19 cellular contexts compared by ENCODE assay signal in genomic region chr22:32352681-32353080, GRCh38. TPM values are rescaled to one million over a fixed set of nuclear protein-coding genes. Genes with fewer than 3 reads are reported as not detected.
DNase-seq lines count a peak whose midpoint lies in the region; ATAC-seq and TF ChIP-seq lines count a peak whose summit lies in the region.
"Had no signal": no experiment of that assay in that cellular context is flagged by ENCODE, and none has a peak within 500 bp of the region (broad histone marks: within the 10 kb centered on the region; RNA-seq: fewer than 3 reads in every experiment).

No MANE protein-coding gene starts in this region.

- no CpG with 5 or more reads among the region's 14 CpGs for WGBS in mesendoderm (ENCODE audit: extremely low coverage, insufficient coverage, low lambda C conversion rate)

- H2AK5ac ChIP-seq in mesendoderm (ENCODE audit: low read length): no peak overlapping the region

- no peak overlapping the region for H3K23ac ChIP-seq in mesendoderm (ENCODE audit: low read length)

- no peak overlapping the region for H3K4me3 ChIP-seq in mesendoderm (ENCODE audit: low read length)
- H3K4me3 ChIP-seq: PC-9, SJCRH30 had no signal

- no peak overlapping the region for H3K27ac ChIP-seq in mesendoderm (ENCODE audit: low read depth, low read length)
- H3K27ac ChIP-seq: C4-2B, KMS-11, PC-9, SJCRH30 had no signal

- H4K5ac ChIP-seq in mesendoderm (ENCODE audit: low read length): no peak overlapping the region

- TF ChIP-seq POLR2A in GM18505 (IDR thresholded peaks at IDR 0.05; ENCODE audit: borderline replicate concordance, extremely low read depth, insufficient read depth, insufficient read length): no peak

- no peak overlapping the region for H3K56ac ChIP-seq in mesendoderm (ENCODE audit: low read length)

- ATAC-seq in GM18505 (IDR thresholded peaks at IDR 0.05; ENCODE audit: unreplicated experiment) (no peak), HG02852 (IDR thresholded peaks at IDR 0.05; ENCODE audit: unreplicated experiment) (no peak)
- ATAC-seq: HCT116 had no signal

- H3K4me1 ChIP-seq in mesendoderm (ENCODE audit: control insufficient read depth, low read depth, low read length): no peaks in the 10 kb centered on the region
- H3K4me1 ChIP-seq: SJCRH30 had no signal

- H4K8ac ChIP-seq in mesendoderm (ENCODE audit: low read depth, low read length): no peak overlapping the region

- no peak overlapping the region for H2BK15ac ChIP-seq in mesendoderm (replicated peaks; ENCODE audit: low read depth)

- no peaks in the 10 kb centered on the region for H3K27me3 ChIP-seq in mesendoderm (ENCODE audit: insufficient read depth, low read length, poor library complexity)
- H3K27me3 ChIP-seq: SJCRH30 had no signal

- no peak overlapping the region for H2BK5ac ChIP-seq in mesendoderm (ENCODE audit: low read length)

- H3K4ac ChIP-seq in mesendoderm (ENCODE audit: low read depth, low read length): no peak overlapping the region

- no peak overlapping the region for H3K4me2 ChIP-seq in mesendoderm (ENCODE audit: low read length)
- H3K4me2 ChIP-seq: KMS-11, PC-9 had no signal

- no peaks in the 10 kb centered on the region for H3K79me2 ChIP-seq in mesendoderm (ENCODE audit: control insufficient read depth, insufficient read depth, low read length)

- no peaks in the 10 kb centered on the region for H3K79me1 ChIP-seq in mesendoderm (ENCODE audit: low read length)

- DNase-seq in Daoy (ENCODE audit: low read depth): peak; percentile 52
- peak; percentile 30 for DNase-seq in HT1080 (ENCODE audit: low read depth)
- peak; percentile 13 for DNase-seq in RPMI8226
- DNase-seq in mesendoderm: peak; percentile 13
- no peak for DNase-seq in activated CD8-positive, alpha-beta memory T cell treated with anti-CD3 and anti-CD28 coated beads, Interleukin-2, amount 50 U/mL, for 4 hours
- DNase-seq: ACHN, AML-193, GDM1, NCI-H1417 treated with DMSO at 0.1 percent for 48 hours, NCI-H187 treated with DMSO at 0.1 percent for 48 hours, NCI-H774, PC-9, SJCRH30 had no signal

- H3K36me3 ChIP-seq in mesendoderm (ENCODE audit: control insufficient read depth, insufficient read depth, low read length): no peaks in the 10 kb centered on the region
- H3K36me3 ChIP-seq: SJCRH30 had no signal

- no peak overlapping the region for H3K18ac ChIP-seq in mesendoderm (ENCODE audit: low read length)

- H3K9ac ChIP-seq in mesendoderm (ENCODE audit: low read length): no peak overlapping the region
- H3K9ac ChIP-seq: KMS-11 had no signal

- H2BK120ac ChIP-seq in mesendoderm (ENCODE audit: low read depth, low read length): no peak overlapping the region

RNA-seq across cellular contexts. Expression of gene RFPL3, which starts 5.0 kb away (rescaled TPM):
- total RNA-seq in Daoy (2014; rRNA removed; shearing (Covaris generic)): not detected in 2 replicates
- total RNA-seq in HT1080 (2014; rRNA removed; shearing (Covaris generic)): not detected in 2 replicates
- polyA plus RNA-seq in HT1080 (2015; cell fraction: cytosol; rRNA removed): not detected in 2 replicates
- polyA plus RNA-seq in HT1080 (2015; cell fraction: nucleus; rRNA removed): not detected in 2 replicates
- 0.07 TPM for polyA plus RNA-seq in mesendoderm (2013, experiment 1 of 2)
- polyA plus RNA-seq in mesendoderm (2013, experiment 2 of 2): 0.14 TPM
- total RNA-seq: NCI-H460, PC-9, SJCRH30 had no signal

RNA-seq across cellular contexts. Expression of gene RTCB, which starts 59.4 kb away (rescaled TPM):
- 228 and 258 TPM in 2 replicates for total RNA-seq in Daoy (2014; rRNA removed; shearing (Covaris generic))
- 86.6 and 101 TPM in 2 replicates for total RNA-seq in HT1080 (2014; rRNA removed; shearing (Covaris generic))
- polyA plus RNA-seq in HT1080 (2015; cell fraction: cytosol; rRNA removed): 77.3 and 84.6 TPM in 2 replicates
- polyA plus RNA-seq in HT1080 (2015; cell fraction: nucleus; rRNA removed): 104 and 110 TPM in 2 replicates
- polyA plus RNA-seq in mesendoderm (2013, experiment 1 of 2): 68.7 TPM
- polyA plus RNA-seq in mesendoderm (2013, experiment 2 of 2): 70.2 TPM
